In the genomic region with DNA sequence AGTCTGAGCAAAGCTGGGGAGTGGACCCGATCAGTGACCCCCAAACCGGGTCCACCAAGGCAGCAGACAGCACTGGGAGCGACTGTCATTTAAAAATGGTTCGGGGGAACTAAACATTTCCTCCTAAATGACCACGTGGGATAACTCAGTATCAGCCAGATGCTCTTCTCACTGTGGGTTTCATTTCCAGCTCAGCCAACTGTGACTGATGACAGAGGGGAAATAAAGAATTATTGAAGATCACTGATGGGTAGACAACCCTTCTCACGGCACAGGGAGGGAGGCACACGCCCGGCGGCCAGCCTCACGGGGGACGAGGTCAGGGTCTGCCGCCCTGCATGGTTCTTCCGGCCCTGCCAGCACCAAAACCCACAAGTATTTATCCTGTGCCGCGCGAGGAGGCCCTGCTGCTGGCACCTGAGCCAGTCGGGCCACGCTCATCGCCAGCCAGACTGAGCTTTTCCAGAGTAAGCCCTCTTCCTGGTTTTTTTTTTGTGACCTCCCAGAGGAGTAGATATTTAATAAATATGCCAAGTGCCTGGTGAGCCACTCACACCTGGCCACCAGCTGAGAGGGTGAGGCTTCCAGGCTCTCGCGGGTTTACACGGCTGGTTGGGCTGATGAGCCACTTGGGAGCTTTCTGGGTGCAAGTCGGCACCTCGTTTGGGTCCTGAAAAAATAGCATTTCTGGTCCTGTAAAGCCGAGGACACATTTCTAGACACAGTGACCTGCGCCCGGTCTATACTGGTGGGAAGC, we compare ENCODE assay signal across 8 cellular contexts. TPM values are rescaled to one million over a fixed set of nuclear protein-coding genes. Genes with fewer than 3 reads are reported as not detected.
DNase-seq lines count a peak whose midpoint lies in the region; ATAC-seq and TF ChIP-seq lines count a peak whose summit lies in the region.

No MANE protein-coding gene starts in this region.

- H3K4me3 ChIP-seq in dorsolateral prefrontal cortex: peak overlapping the region in 22 of 59 donors; percentile 2 to 44 (median 27)

- DNase-seq in GM10266 (ENCODE audit: extremely low spot score) (peak; percentile 89), NCI-H2029 (lab: John Stamatoyannopoulos, UW) (peak; percentile 68), dorsolateral prefrontal cortex (peak in 3 of 10 donors; percentile 7 to 22 (median 11)), OCI-M2 (lab: John Stamatoyannopoulos, UW; ENCODE audit: unreplicated experiment) (no peak), hippocampal formation (lab: John Stamatoyannopoulos, UW) (no peak), anterior cingulate cortex (lab: John Stamatoyannopoulos, UW) (no peak)

- peak overlapping the region in 41 of 59 donors; percentile 0 to 76 (median 49) for H3K27ac ChIP-seq in dorsolateral prefrontal cortex

- no peaks in the 10 kb centered on the region for H3K27me3 ChIP-seq in dorsolateral prefrontal cortex

- ATAC-seq in GM21447 (IDR thresholded peaks at IDR 0.05; ENCODE audit: unreplicated experiment) (peak; percentile 63), HG03520 (IDR thresholded peaks at IDR 0.05; ENCODE audit: unreplicated experiment) (no peak)

- intact Hi-C loops in dorsolateral prefrontal cortex (cut with DNase I): no loop called here

- TF ChIP-seq CTCF in GM10266 (IDR thresholded peaks at IDR 0.05; ENCODE audit: control insufficient read depth, insufficient read depth, low read depth, missing control alignments): no peak
- no peak for TF ChIP-seq CTCF in dorsolateral prefrontal cortex (IDR thresholded peaks at IDR 0.05 in 54 of 56, conservative IDR thresholded peaks at IDR 0.05 in 2 of 56; ENCODE audit: low read depth in 1 of 56, partially characterized antibody in 56 of 56)

RNA-seq across cellular contexts. Expression of a gene that starts 6.2 kb away (rescaled TPM):
- total RNA-seq in dorsolateral prefrontal cortex: 10 to 100 TPM in 96 of 120 experiments, 1 to 10 TPM in 24; 5.1 to 21.8 (median 12.7) TPM

RNA-seq across cellular contexts. Expression of a gene that starts 54.8 kb away (rescaled TPM):
- total RNA-seq in dorsolateral prefrontal cortex: 10 to 100 TPM in 119 of 120 experiments, 1 to 10 TPM in 1; 8.0 to 29.8 (median 19.6) TPM

Comparison
In these comparisons a context has a peak if more than half of its experiments do, and no peak if none do; other contexts are left out.
1. DNase-seq: peak in GM10266 (single experiment) and NCI-H2029 (single experiment); none in OCI-M2 (single experiment), hippocampal formation (0 of 2) and anterior cingulate cortex (0 of 58).